Comparison of ENCODE assay signal across 14 cellular contexts in genomic region chr7:47284691-47285246, GRCh38.
"Had no signal": no experiment of that assay in that cellular context is flagged by ENCODE, and none has a peak within 500 bp of the region (broad histone marks: within the 10 kb centered on the region; RNA-seq: fewer than 3 reads in every experiment).

No MANE protein-coding gene starts in this region.

- H3K27ac ChIP-seq: WERI-Rb-1 had no signal

- H3K36me3 ChIP-seq: WERI-Rb-1 had no signal

- ATAC-seq: activated CD4-positive, alpha-beta T cell treated with anti-CD3 and anti-CD28 coated beads for 36 hours; activated CD8-positive, alpha-beta T cell treated with anti-CD3 and anti-CD28 coated beads for 36 hours; activated naive CD4-positive, alpha-beta T cell treated with anti-CD3 and anti-CD28 coated beads, Interleukin-2, amount 50 U/mL, for 72 hours; esophagus mucosa; stimulated activated naive CD8-positive, alpha-beta T cell treated with anti-CD3 and anti-CD28 coated beads, Interleukin-15, Interleukin-2, amounts not matched to agents 100 U/mL and 50 U/mL, for 24 hours had no signal

- DNase-seq: activated CD4-positive, alpha-beta T cell treated with anti-CD3 and anti-CD28 coated beads for 36 hours; activated CD8-positive, alpha-beta T cell treated with anti-CD3 and anti-CD28 coated beads for 36 hours; activated effector memory CD4-positive, alpha-beta T cell treated with anti-CD3 and anti-CD28 coated beads, Interleukin-2, amount 50 U/mL, for 16 hours; activated T-cell treated with anti-CD3 and anti-CD28 coated beads, Interleukin-2, amount 50 U/mL, for 48 hours; caudate nucleus; hippocampal formation; left ventricle myocardium inferior; naive B cell; retina; stimulated activated naive CD8-positive, alpha-beta T cell treated with anti-CD3 and anti-CD28 coated beads, Interleukin-15, Interleukin-2, amounts not matched to agents 100 U/mL and 50 U/mL, for 24 hours; WERI-Rb-1 had no signal

- H3K4me3 ChIP-seq: coronary artery, left ventricle myocardium inferior had no signal

- H3K9me3 ChIP-seq: left ventricle myocardium inferior had no signal
